ENCODE assay signal across 2 cellular contexts in the genomic region with DNA sequence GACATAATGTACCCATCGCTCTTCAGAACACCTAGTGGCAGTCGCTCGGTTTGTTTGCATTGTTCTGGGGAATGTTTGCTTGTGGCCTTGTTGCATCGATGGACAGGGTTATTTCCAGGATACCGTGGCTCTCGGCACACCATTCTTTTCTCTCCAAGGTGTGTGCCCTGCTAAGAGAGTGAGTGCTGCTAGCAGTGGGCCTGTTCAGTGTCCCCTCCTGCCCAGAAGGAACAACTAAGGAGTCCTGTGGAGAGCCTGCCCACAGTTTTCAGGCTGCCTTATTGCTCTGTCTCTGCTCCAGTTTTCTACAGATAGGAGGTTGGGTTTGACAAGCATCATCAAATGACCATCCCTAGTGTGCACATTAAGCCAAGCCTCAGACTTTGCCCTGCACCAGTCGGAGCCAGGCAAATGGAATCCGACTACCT.
TF ChIP-seq lines count a peak whose summit lies in the region.

No MANE protein-coding gene starts in this region.

TF ChIP-seq in HCT116, 20 proteins besides CTCF, POLR2A, EP300 and RAD21 (continued from another document):
- TF ChIP-seq, protein P1, sequence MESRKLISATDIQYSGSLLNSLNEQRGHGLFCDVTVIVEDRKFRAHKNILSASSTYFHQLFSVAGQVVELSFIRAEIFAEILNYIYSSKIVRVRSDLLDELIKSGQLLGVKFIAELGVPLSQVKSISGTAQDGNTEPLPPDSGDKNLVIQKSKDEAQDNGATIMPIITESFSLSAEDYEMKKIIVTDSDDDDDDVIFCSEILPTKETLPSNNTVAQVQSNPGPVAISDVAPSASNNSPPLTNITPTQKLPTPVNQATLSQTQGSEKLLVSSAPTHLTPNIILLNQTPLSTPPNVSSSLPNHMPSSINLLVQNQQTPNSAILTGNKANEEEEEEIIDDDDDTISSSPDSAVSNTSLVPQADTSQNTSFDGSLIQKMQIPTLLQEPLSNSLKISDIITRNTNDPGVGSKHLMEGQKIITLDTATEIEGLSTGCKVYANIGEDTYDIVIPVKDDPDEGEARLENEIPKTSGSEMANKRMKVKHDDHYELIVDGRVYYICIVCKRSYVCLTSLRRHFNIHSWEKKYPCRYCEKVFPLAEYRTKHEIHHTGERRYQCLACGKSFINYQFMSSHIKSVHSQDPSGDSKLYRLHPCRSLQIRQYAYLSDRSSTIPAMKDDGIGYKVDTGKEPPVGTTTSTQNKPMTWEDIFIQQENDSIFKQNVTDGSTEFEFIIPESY (IDR thresholded peaks at IDR 0.05; ENCODE audit: extremely low read depth, insufficient replicate concordance, low read length) = no peak

TF ChIP-seq in WTC11, 78 proteins besides CTCF, POLR2A, EP300 and RAD21 (continued from another document):
- TF ChIP-seq, protein P2, sequence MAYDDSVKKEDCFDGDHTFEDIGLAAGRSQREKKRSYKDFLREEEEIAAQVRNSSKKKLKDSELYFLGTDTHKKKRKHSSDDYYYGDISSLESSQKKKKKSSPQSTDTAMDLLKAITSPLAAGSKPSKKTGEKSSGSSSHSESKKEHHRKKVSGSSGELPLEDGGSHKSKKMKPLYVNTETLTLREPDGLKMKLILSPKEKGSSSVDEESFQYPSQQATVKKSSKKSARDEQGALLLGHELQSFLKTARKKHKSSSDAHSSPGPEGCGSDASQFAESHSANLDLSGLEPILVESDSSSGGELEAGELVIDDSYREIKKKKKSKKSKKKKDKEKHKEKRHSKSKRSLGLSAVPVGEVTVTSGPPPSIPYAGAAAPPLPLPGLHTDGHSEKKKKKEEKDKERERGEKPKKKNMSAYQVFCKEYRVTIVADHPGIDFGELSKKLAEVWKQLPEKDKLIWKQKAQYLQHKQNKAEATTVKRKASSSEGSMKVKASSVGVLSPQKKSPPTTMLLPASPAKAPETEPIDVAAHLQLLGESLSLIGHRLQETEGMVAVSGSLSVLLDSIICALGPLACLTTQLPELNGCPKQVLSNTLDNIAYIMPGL (CRISPR knock-in tag; IDR thresholded peaks at IDR 0.05) = no peak
- TF ChIP-seq EMX1 (CRISPR knock-in tag; IDR thresholded peaks at IDR 0.05) (no peak), TEAD1 (CRISPR knock-in tag; IDR thresholded peaks at IDR 0.05) (no peak)
- TF ChIP-seq, protein P3, sequence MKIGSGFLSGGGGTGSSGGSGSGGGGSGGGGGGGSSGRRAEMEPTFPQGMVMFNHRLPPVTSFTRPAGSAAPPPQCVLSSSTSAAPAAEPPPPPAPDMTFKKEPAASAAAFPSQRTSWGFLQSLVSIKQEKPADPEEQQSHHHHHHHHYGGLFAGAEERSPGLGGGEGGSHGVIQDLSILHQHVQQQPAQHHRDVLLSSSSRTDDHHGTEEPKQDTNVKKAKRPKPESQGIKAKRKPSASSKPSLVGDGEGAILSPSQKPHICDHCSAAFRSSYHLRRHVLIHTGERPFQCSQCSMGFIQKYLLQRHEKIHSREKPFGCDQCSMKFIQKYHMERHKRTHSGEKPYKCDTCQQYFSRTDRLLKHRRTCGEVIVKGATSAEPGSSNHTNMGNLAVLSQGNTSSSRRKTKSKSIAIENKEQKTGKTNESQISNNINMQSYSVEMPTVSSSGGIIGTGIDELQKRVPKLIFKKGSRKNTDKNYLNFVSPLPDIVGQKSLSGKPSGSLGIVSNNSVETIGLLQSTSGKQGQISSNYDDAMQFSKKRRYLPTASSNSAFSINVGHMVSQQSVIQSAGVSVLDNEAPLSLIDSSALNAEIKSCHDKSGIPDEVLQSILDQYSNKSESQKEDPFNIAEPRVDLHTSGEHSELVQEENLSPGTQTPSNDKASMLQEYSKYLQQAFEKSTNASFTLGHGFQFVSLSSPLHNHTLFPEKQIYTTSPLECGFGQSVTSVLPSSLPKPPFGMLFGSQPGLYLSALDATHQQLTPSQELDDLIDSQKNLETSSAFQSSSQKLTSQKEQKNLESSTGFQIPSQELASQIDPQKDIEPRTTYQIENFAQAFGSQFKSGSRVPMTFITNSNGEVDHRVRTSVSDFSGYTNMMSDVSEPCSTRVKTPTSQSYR (CRISPR knock-in tag; IDR thresholded peaks at IDR 0.05) = no peak
- TF ChIP-seq, protein P4, sequence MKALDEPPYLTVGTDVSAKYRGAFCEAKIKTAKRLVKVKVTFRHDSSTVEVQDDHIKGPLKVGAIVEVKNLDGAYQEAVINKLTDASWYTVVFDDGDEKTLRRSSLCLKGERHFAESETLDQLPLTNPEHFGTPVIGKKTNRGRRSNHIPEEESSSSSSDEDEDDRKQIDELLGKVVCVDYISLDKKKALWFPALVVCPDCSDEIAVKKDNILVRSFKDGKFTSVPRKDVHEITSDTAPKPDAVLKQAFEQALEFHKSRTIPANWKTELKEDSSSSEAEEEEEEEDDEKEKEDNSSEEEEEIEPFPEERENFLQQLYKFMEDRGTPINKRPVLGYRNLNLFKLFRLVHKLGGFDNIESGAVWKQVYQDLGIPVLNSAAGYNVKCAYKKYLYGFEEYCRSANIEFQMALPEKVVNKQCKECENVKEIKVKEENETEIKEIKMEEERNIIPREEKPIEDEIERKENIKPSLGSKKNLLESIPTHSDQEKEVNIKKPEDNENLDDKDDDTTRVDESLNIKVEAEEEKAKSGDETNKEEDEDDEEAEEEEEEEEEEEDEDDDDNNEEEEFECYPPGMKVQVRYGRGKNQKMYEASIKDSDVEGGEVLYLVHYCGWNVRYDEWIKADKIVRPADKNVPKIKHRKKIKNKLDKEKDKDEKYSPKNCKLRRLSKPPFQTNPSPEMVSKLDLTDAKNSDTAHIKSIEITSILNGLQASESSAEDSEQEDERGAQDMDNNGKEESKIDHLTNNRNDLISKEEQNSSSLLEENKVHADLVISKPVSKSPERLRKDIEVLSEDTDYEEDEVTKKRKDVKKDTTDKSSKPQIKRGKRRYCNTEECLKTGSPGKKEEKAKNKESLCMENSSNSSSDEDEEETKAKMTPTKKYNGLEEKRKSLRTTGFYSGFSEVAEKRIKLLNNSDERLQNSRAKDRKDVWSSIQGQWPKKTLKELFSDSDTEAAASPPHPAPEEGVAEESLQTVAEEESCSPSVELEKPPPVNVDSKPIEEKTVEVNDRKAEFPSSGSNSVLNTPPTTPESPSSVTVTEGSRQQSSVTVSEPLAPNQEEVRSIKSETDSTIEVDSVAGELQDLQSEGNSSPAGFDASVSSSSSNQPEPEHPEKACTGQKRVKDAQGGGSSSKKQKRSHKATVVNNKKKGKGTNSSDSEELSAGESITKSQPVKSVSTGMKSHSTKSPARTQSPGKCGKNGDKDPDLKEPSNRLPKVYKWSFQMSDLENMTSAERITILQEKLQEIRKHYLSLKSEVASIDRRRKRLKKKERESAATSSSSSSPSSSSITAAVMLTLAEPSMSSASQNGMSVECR (CRISPR knock-in tag; IDR thresholded peaks at IDR 0.05; ENCODE audit: borderline replicate concordance) = no peak
